In genomic region chr2:27703638-27704341, GRCh38 we compare ENCODE assay signal across 1 cellular context.
TF ChIP-seq lines count a peak whose summit lies in the region.

No MANE protein-coding gene starts in this region.

TF ChIP-seq in WTC11, 78 proteins besides CTCF, POLR2A, EP300 and RAD21 (continued from another document):
- no peak for TF ChIP-seq ZNF423 (CRISPR knock-in tag; IDR thresholded peaks at IDR 0.05)
